8 cellular contexts compared by ENCODE assay signal in the genomic region with DNA sequence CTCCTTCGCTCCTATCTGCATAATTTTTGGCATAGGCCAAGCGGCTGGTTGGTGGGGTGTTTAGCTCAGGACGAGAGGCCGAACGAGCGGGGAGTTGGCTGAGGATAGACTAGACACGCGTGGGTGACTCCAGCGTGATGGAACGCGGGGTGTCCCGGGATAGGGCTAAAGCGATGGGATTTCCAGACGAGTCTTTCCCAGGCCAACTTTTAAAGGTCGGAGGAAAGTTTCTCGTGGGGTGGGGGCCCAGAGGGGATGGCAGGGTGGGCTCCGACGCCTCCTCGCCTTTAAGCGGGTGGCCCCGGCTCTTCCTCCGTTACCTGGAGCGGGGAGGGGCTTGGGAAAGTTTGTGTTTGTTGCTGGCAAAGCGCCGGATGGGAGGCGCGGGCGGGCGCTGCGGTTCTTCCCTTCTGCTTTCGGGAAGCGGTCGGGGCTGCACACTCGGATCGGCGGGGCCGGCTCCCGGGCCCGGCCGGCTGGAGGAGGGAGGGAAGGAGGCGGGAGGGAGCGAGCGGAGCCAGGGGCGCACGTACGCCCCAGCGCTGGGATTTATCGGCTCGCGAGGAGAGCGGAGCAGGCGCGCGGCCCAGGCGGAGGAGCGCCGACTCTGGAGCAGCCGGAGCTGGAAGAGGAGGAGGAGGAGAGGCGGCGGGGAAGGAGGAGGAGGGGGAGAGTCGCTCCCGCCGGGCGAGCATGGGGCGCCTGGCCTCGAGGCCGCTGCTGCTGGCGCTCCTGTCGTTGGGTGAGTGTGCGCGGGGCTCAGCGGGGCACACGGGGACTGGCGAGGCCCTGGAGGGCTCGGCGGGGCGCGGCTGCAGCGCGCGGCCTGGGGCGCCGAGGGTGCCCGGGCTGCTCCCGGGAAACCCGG. TPM values are rescaled to one million over a fixed set of nuclear protein-coding genes. Genes with fewer than 3 reads are reported as not detected.
DNase-seq lines count a peak whose midpoint lies in the region; ATAC-seq and TF ChIP-seq lines count a peak whose summit lies in the region.

A gene (plus strand): TSS at position 406 of the 868 bp plus-strand sequence. CDS start 288 bp downstream, at position 694.

- peaks cover 9% of the 10 kb centered on the region for H3K27me3 Mint-ChIP-seq in activated naive CD8-positive, alpha-beta T cell treated with anti-CD3 and anti-CD28 coated beads for 36 hours

- H3K4me1 ChIP-seq in NT2/D1 (ENCODE audit: insufficient read depth, insufficient read length) (peaks cover 15% of the 10 kb centered on the region), vagina (peaks cover 37% of the 10 kb centered on the region)

- peak within 1 kb of the TSS; percentile 89 for H3K9ac ChIP-seq in NT2/D1 (ENCODE audit: insufficient read length, low read depth)

- TF ChIP-seq CTCF in vagina (IDR thresholded peaks at IDR 0.05): no peak

- peak within 1 kb of the TSS; percentile 84 for H3K27ac ChIP-seq in vagina

- peak within 1 kb of the TSS; percentile 79 for H3K4me3 ChIP-seq in NT2/D1 (ENCODE audit: insufficient read length, low read depth)
- peak within 1 kb of the TSS; percentile 61 to 66 for H3K4me3 ChIP-seq in vagina

- H3K27me3 ChIP-seq in NT2/D1 (ENCODE audit: insufficient read depth, insufficient read length) (no peaks in the 10 kb centered on the region), vagina (no peaks in the 10 kb centered on the region)

- peak in 1 of 2 donors; percentile 38 for TF ChIP-seq POLR2A in vagina (IDR thresholded peaks at IDR 0.05)

- peak; percentile 43 for DNase-seq in SIG-M5 treated with dmso at 0.1 percent for 504 hours (lab: John Stamatoyannopoulos, UW; ENCODE audit: unreplicated experiment)
- DNase-seq in SIG-M5 (lab: John Stamatoyannopoulos, UW): no peak
- DNase-seq in NT2/D1 (ENCODE audit: low read depth, low spot score): peak; percentile 83
- DNase-seq in activated naive CD8-positive, alpha-beta T cell treated with anti-CD3 and anti-CD28 coated beads for 36 hours: peak; percentile 22
- peak in 39 of 42 donors; percentile 25 to 83 (median 60) for DNase-seq in head of caudate nucleus
- DNase-seq in nucleus accumbens (lab: John Stamatoyannopoulos, UW): peak in 34 of 56 donors; percentile 14 to 81 (median 49)
- DNase-seq in vagina (ENCODE audit: extremely low spot score in 2 of 2): peak; percentile 79 to 88

- H3K36me3 ChIP-seq in NT2/D1 (ENCODE audit: insufficient read depth, insufficient read length, low read length): peaks cover 13% of the 10 kb centered on the region
- H3K36me3 ChIP-seq in vagina: no peaks in the 10 kb centered on the region

- no peaks in the 10 kb centered on the region for H3K36me3 Mint-ChIP-seq in activated naive CD8-positive, alpha-beta T cell treated with anti-CD3 and anti-CD28 coated beads for 36 hours

- H3K4me3 Mint-ChIP-seq in activated naive CD8-positive, alpha-beta T cell treated with anti-CD3 and anti-CD28 coated beads for 36 hours: peak within 1 kb of the TSS; percentile 77

- no peaks in the 10 kb centered on the region for H3K9me3 Mint-ChIP-seq in activated naive CD8-positive, alpha-beta T cell treated with anti-CD3 and anti-CD28 coated beads for 36 hours

- no peak for ATAC-seq in HG03378 (IDR thresholded peaks at IDR 0.05; ENCODE audit: unreplicated experiment)

- H3K27ac Mint-ChIP-seq in activated naive CD8-positive, alpha-beta T cell treated with anti-CD3 and anti-CD28 coated beads for 36 hours: peak within 1 kb of the TSS; percentile 60

- H3K4me1 Mint-ChIP-seq in activated naive CD8-positive, alpha-beta T cell treated with anti-CD3 and anti-CD28 coated beads for 36 hours: peaks cover 2% of the 10 kb centered on the region

- H3K9me3 ChIP-seq in NT2/D1 (ENCODE audit: insufficient read depth, low read length): no peaks in the 10 kb centered on the region
- H3K9me3 ChIP-seq in vagina: no peaks in the 10 kb centered on the region

- intact Hi-C loops in head of caudate nucleus (cut with DNase I) (no loop called here), vagina (cut with DNase I) (no loop called here)

RNA-seq across cellular contexts. Expression of the gene that starts here (rescaled TPM):
- 1 to 10 TPM; 8.7 to 9.4 TPM for total RNA-seq in activated naive CD8-positive, alpha-beta T cell treated with anti-CD3 and anti-CD28 coated beads for 36 hours
- total RNA-seq in vagina: 52.8 TPM
